Comparison of ENCODE assay signal across 11 cellular contexts in the genomic region with DNA sequence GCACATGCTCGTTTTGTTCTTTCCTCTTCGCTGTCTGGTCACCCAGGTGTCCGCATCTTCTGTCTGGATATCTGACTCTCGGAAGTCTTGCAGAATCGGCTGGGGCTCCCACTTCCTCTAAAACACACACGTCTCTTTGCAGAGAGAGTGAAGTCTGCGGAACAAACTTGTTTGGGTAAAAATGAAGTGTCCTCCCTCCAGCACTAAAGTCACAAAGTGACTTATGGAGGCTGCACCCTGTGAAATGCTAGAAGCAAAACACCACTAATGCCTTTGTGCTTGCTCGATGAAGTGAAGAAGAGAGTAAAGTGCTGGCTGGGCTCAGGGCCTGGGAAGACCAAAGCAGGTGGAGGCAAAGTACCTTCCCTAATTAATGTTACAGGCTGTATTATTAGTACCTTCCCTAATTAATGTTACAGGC.
A peak's percentile ranks its signal among the peaks of the same experiment; 100 is the strongest.
DNase-seq lines count a peak whose midpoint lies in the region; ATAC-seq and TF ChIP-seq lines count a peak whose summit lies in the region.
"Had no signal": no experiment of that assay in that cellular context is flagged by ENCODE, and none has a peak within 500 bp of the region (broad histone marks: within the 10 kb centered on the region; RNA-seq: fewer than 3 reads in every experiment).

No MANE protein-coding gene starts in this region.

- POLR2A ChIA-PET in OCI-LY7 (lab: Charles Lee), result no interaction called here

- H3K27ac ChIP-seq in cardiac muscle cell (peak overlapping the region; percentile 84), right cardiac atrium (ENCODE audit: low read length) (no peak overlapping the region), OCI-LY7 (ENCODE audit: low read depth, low read length, poor library complexity, severe bottlenecking) (no peak overlapping the region), vagina (peak overlapping the region; percentile 49), aorta (ENCODE audit: low read depth in 1 of 2, low read length in 2 of 2) (no peak overlapping the region)

- H3K27me3 Mint-ChIP-seq in activated naive CD8-positive, alpha-beta T cell treated with anti-CD3 and anti-CD28 coated beads, Interleukin-2, amount 50 U/mL, for 24 hours, result no peaks in the 10 kb centered on the region

- H3K9me3 ChIP-seq in cardiac muscle cell (ENCODE audit: low read depth) (no peaks in the 10 kb centered on the region), right cardiac atrium (ENCODE audit: control insufficient read depth, low read length) (no peaks in the 10 kb centered on the region), OCI-LY7 (ENCODE audit: low read length) (no peaks in the 10 kb centered on the region), vagina (no peaks in the 10 kb centered on the region), aorta (ENCODE audit: control insufficient read depth, low read length) (no peaks in the 10 kb centered on the region)
- H3K9me3 ChIP-seq: mucosa of descending colon had no signal

- peaks cover 2% of the 10 kb centered on the region for H3K9me3 Mint-ChIP-seq in activated naive CD8-positive, alpha-beta T cell treated with anti-CD3 and anti-CD28 coated beads, Interleukin-2, amount 50 U/mL, for 24 hours

- no peak for TF ChIP-seq POLR2A in vagina (IDR thresholded peaks at IDR 0.05)

- H3K4me3 ChIP-seq in cardiac muscle cell (no peak overlapping the region), right cardiac atrium (ENCODE audit: low read length) (no peak overlapping the region), OCI-LY7 (ENCODE audit: low read depth, low read length, poor library complexity, severe bottlenecking) (no peak overlapping the region), vagina (no peak overlapping the region), aorta (ENCODE audit: low read length in 2 of 2) (no peak overlapping the region)
- H3K4me3 ChIP-seq: mucosa of descending colon had no signal

- H3K4me1 ChIP-seq in cardiac muscle cell (ENCODE audit: low read depth) (peaks cover 21% of the 10 kb centered on the region), right cardiac atrium (ENCODE audit: control insufficient read depth, insufficient read depth, low read length) (no peaks in the 10 kb centered on the region), OCI-LY7 (ENCODE audit: insufficient read depth, low read length, poor library complexity, severe bottlenecking) (no peaks in the 10 kb centered on the region), vagina (peaks cover 56% of the 10 kb centered on the region), aorta (ENCODE audit: control insufficient read depth in 1 of 2, insufficient read depth in 2 of 2, low read length in 2 of 2) (peaks cover 0 to 3% of the 10 kb centered on the region in 2 donors)

- H3K4me2 ChIP-seq in OCI-LY7 (ENCODE audit: low read length), result no peak overlapping the region

- H3K4me3 Mint-ChIP-seq in activated naive CD8-positive, alpha-beta T cell treated with anti-CD3 and anti-CD28 coated beads, Interleukin-2, amount 50 U/mL, for 24 hours, result no peak overlapping the region

- no TSS peak for BruUV-seq in OCI-LY7 (replicated peaks; lab: Mats Ljungman, UMichigan)

- no peak for TF ChIP-seq CTCF in cardiac muscle cell (IDR thresholded peaks at IDR 0.05; ENCODE audit: low read depth, low read length)
- TF ChIP-seq CTCF in OCI-LY7 (conservative IDR thresholded peaks at IDR 0.05; ENCODE audit: low read length), result no peak
- no peak for TF ChIP-seq CTCF in vagina (IDR thresholded peaks at IDR 0.05)

- H3K27ac Mint-ChIP-seq in activated naive CD8-positive, alpha-beta T cell treated with anti-CD3 and anti-CD28 coated beads, Interleukin-2, amount 50 U/mL, for 24 hours, result no peak overlapping the region

- H3K4me1 Mint-ChIP-seq in activated naive CD8-positive, alpha-beta T cell treated with anti-CD3 and anti-CD28 coated beads, Interleukin-2, amount 50 U/mL, for 24 hours, result no peaks in the 10 kb centered on the region

- intact Hi-C loops in right cardiac atrium (cut with DNase I), result no loop called here
- intact Hi-C loops in OCI-LY7 (cut with micrococcal nuclease; ENCODE audit: unreplicated experiment), result no loop called here
- intact Hi-C loops in vagina (cut with DNase I), result no loop called here
- intact Hi-C loops in aorta (cut with DNase I), result no loop called here

- H4K20me1 ChIP-seq in OCI-LY7 (ENCODE audit: insufficient read depth, low read length), result no peaks in the 10 kb centered on the region

- no peaks in the 10 kb centered on the region for H3K9me2 ChIP-seq in OCI-LY7 (ENCODE audit: insufficient read depth, low read length)

- no peaks in the 10 kb centered on the region for H3K79me2 ChIP-seq in OCI-LY7 (ENCODE audit: insufficient read depth, low read depth, low read length)

- H3K27me3 ChIP-seq in cardiac muscle cell (no peaks in the 10 kb centered on the region), right cardiac atrium (ENCODE audit: control insufficient read depth, insufficient read depth) (no peaks in the 10 kb centered on the region), vagina (no peaks in the 10 kb centered on the region), aorta (ENCODE audit: control insufficient read depth in 1 of 2, insufficient read depth in 2 of 2, low read length in 1 of 2) (no peaks in the 10 kb centered on the region)

- DNase-seq in cardiac muscle cell (ENCODE audit: low read depth in 1 of 2, low spot score in 1 of 2), result no peak
- no peak for DNase-seq in right cardiac atrium
- peak; percentile 8 for DNase-seq in OCI-LY7 (ENCODE audit: low spot score)
- DNase-seq in left kidney (ENCODE audit: low read depth, low spot score), result peak; percentile 95
- no peak for DNase-seq in vagina (ENCODE audit: extremely low spot score in 2 of 2)
- DNase-seq in GOT3 (lab: John Stamatoyannopoulos, UW), result no peak
- DNase-seq in activated naive CD8-positive, alpha-beta T cell treated with anti-CD3 and anti-CD28 coated beads, Interleukin-2, amount 50 U/mL, for 24 hours, result no peak
- no peak for DNase-seq in aorta
- DNase-seq: activated T-cell treated with anti-CD3 and anti-CD28 coated beads for 4 hours, mucosa of descending colon, NCI-H1694 treated with DMSO at 0.1 percent for 48 hours had no signal

- ATAC-seq in right cardiac atrium, result no peak
- no peak for ATAC-seq in activated naive CD8-positive, alpha-beta T cell treated with anti-CD3 and anti-CD28 coated beads, Interleukin-2, amount 50 U/mL, for 24 hours
- no peak for ATAC-seq in aorta (ENCODE audit: low FRiP score)
- ATAC-seq: mucosa of descending colon had no signal

- CTCF ChIA-PET in OCI-LY7 (lab: Charles Lee; ENCODE audit: unreplicated experiment), result no interaction called here

- H3K36me3 Mint-ChIP-seq in activated naive CD8-positive, alpha-beta T cell treated with anti-CD3 and anti-CD28 coated beads, Interleukin-2, amount 50 U/mL, for 24 hours (ENCODE audit: low read depth), result no peaks in the 10 kb centered on the region

- H3K36me3 ChIP-seq in cardiac muscle cell (no peaks in the 10 kb centered on the region), OCI-LY7 (ENCODE audit: insufficient read depth, low read length) (no peaks in the 10 kb centered on the region), vagina (no peaks in the 10 kb centered on the region), aorta (ENCODE audit: control insufficient read depth in 1 of 2, insufficient read depth in 2 of 2, low read length in 1 of 2) (peaks cover 0 to 4% of the 10 kb centered on the region in 2 donors)

- no peak overlapping the region for H2AFZ ChIP-seq in OCI-LY7 (ENCODE audit: low read length)

- 74% methylated on average over 8 of the region's 8 CpGs for WGBS in right cardiac atrium
- 90 to 94% methylated on average over 8 of the region's 8 CpGs for WGBS in aorta, 2 donors

Comparison
In these comparisons a context has a peak if more than half of its experiments do, and no peak if none do; other contexts are left out.
1. H3K27ac ChIP-seq: peak in cardiac muscle cell (single experiment) and vagina (single experiment); none in right cardiac atrium (single experiment), OCI-LY7 (single experiment) and aorta (0 of 2).
2. DNase-seq: peak in OCI-LY7 (single experiment) and left kidney (single experiment); none in cardiac muscle cell (0 of 2), right cardiac atrium (0 of 3), vagina (0 of 2), GOT3 (single experiment), activated naive CD8-positive, alpha-beta T cell treated with anti-CD3 and anti-CD28 coated beads, Interleukin-2, amount 50 U/mL, for 24 hours (single experiment) and aorta (0 of 2).